In the genomic region with DNA sequence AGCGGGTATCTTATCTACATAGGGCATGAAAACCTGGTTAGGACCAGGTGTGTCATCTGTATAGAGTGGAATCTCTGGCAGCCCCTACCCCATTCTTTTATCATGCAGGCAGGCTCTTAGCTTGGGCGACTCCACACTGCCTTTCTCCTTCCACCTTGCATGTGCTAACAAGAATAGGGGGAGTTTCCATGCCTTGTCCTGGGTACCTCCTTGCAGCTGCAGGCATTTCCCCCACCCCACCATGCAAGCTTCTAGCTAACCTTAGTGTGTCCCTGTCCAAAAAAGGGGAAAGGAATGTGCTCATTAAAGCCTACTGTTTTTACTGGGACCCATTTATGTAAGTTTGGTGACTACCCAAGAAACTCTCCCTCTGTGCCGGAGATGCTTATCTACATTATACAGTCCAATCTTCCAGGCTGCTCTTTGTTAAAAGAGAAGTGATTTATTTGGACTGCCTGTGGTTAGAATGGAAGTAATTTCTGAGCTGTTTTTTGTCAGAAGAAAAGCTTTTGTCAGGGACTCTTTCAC, we compare ENCODE assay signal across 1 cellular context.
TF ChIP-seq lines count a peak whose summit lies in the region.

No MANE protein-coding gene starts in this region.

TF ChIP-seq in HEK293, 187 proteins besides CTCF, POLR2A, EP300 and RAD21 (continued from another document):
- TF ChIP-seq, protein P1, sequence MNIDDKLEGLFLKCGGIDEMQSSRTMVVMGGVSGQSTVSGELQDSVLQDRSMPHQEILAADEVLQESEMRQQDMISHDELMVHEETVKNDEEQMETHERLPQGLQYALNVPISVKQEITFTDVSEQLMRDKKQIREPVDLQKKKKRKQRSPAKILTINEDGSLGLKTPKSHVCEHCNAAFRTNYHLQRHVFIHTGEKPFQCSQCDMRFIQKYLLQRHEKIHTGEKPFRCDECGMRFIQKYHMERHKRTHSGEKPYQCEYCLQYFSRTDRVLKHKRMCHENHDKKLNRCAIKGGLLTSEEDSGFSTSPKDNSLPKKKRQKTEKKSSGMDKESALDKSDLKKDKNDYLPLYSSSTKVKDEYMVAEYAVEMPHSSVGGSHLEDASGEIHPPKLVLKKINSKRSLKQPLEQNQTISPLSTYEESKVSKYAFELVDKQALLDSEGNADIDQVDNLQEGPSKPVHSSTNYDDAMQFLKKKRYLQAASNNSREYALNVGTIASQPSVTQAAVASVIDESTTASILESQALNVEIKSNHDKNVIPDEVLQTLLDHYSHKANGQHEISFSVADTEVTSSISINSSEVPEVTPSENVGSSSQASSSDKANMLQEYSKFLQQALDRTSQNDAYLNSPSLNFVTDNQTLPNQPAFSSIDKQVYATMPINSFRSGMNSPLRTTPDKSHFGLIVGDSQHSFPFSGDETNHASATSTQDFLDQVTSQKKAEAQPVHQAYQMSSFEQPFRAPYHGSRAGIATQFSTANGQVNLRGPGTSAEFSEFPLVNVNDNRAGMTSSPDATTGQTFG (tag by site-specific recombination; IDR thresholded peaks at IDR 0.05; ENCODE audit: borderline replicate concordance) = no peak
- TF ChIP-seq SALL2 (tag by site-specific recombination; IDR thresholded peaks at IDR 0.05; ENCODE audit: borderline replicate concordance) (no peak), ZNF670 (tag by site-specific recombination; IDR thresholded peaks at IDR 0.05; ENCODE audit: low read depth) (no peak), PRDM4 (tag by site-specific recombination; IDR thresholded peaks at IDR 0.05) (peak; percentile 75), GLI2 (tag by site-specific recombination; IDR thresholded peaks at IDR 0.05; ENCODE audit: borderline replicate concordance, low read depth) (no peak)
TF ChIP-seq in HEK293: peak in this region for 4.
